ENCODE assay signal across 8 cellular contexts in the genomic region with DNA sequence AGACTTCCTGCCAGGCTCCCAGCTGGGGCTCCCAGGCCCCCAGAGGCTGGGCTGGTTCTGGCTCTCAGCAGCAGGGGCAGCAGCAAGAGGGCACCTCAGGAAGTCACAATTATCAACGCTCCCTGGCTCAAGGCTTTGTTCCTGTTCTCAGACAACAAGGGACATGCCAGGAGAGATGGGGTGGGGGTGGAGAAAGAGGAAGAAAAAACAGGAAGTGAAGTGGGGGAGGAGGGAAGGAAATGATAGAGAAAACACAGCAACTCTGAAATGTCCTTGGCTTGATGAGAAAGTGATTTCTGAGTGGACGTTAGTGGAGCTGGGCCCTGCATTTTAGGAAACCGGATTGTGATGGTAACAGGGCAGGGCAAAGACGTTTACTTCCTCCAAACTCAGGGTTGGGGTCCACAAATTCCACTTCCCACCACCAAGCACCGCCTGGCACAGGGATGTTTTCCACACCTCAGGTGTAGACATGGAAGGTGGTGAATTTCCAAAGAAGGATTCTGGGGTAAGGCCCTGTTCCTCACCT. TPM values are rescaled to one million over a fixed set of nuclear protein-coding genes. Genes with fewer than 3 reads are reported as not detected.
DNase-seq lines count a peak whose midpoint lies in the region; ATAC-seq and TF ChIP-seq lines count a peak whose summit lies in the region.

No MANE protein-coding gene starts in this region.

- H3K27ac Mint-ChIP-seq in natural killer cell treated with Interleukin-12 subunit alpha and Interleukin-12 subunit beta and Interleukin-15 and Interleukin-18, amount 100 ng/mL, for 72 hours = peak overlapping the region; percentile 75 to 89
- no peak overlapping the region for H3K27ac Mint-ChIP-seq in activated naive CD8-positive, alpha-beta T cell treated with anti-CD3 and anti-CD28 coated beads for 36 hours

- peaks cover 80 to 90% of the 10 kb centered on the region in 2 donors for H3K4me1 Mint-ChIP-seq in natural killer cell treated with Interleukin-12 subunit alpha and Interleukin-12 subunit beta and Interleukin-15 and Interleukin-18, amount 100 ng/mL, for 72 hours (ENCODE audit: low read depth in 2 of 2)
- H3K4me1 Mint-ChIP-seq in activated naive CD8-positive, alpha-beta T cell treated with anti-CD3 and anti-CD28 coated beads for 36 hours = peaks cover 17% of the 10 kb centered on the region

- H2AFZ ChIP-seq in DND-41 (ENCODE audit: low read depth, low read length) = 0 out of 2 replicates have a peak overlapping the region, but pooled peaks have one; percentile 1

- H3K4me2 ChIP-seq in DND-41 (ENCODE audit: insufficient read depth, low read length) = no peak overlapping the region

- no peak for ATAC-seq in DND-41 (ENCODE audit: insufficient read depth, low read depth)
- no peak for ATAC-seq in natural killer cell treated with Interleukin-12 subunit alpha and Interleukin-12 subunit beta and Interleukin-15 and Interleukin-18, amount 100 ng/mL, for 72 hours
- ATAC-seq in HG02759 (IDR thresholded peaks at IDR 0.05; ENCODE audit: unreplicated experiment) = no peak

- no peak overlapping the region for H3K4me3 ChIP-seq in DND-41 (ENCODE audit: low read depth in 1 of 2, low read length in 2 of 2)

- H3K36me3 ChIP-seq in DND-41 (ENCODE audit: insufficient read depth, low read length) = no peaks in the 10 kb centered on the region

- H3K27ac ChIP-seq in DND-41 (ENCODE audit: low read length) = no peak overlapping the region
- H3K27ac ChIP-seq in cingulate gyrus (ENCODE audit: low read depth, low read length) = peak overlapping the region; percentile 66

- DNase-seq in DND-41 (peak; percentile 36), KG1 (lab: John Stamatoyannopoulos, UW) (peak; percentile 70), epidermal melanocyte (ENCODE audit: insufficient read length, low spot score) (no peak), GM10266 (ENCODE audit: extremely low spot score) (no peak)
- no peak for DNase-seq in natural killer cell treated with Interleukin-12 subunit alpha and Interleukin-12 subunit beta and Interleukin-15 and Interleukin-18, amount 100 ng/mL, for 72 hours (ENCODE audit: low spot score)
- no peak for DNase-seq in activated naive CD8-positive, alpha-beta T cell treated with anti-CD3 and anti-CD28 coated beads for 36 hours

- peaks cover 4% of the 10 kb centered on the region for H3K36me3 Mint-ChIP-seq in natural killer cell treated with Interleukin-12 subunit alpha and Interleukin-12 subunit beta and Interleukin-15 and Interleukin-18, amount 100 ng/mL, for 72 hours
- no peaks in the 10 kb centered on the region for H3K36me3 Mint-ChIP-seq in activated naive CD8-positive, alpha-beta T cell treated with anti-CD3 and anti-CD28 coated beads for 36 hours

- H3K9me3 ChIP-seq in DND-41 (ENCODE audit: insufficient read depth, low read length, severe bottlenecking) = no peaks in the 10 kb centered on the region

- no peaks in the 10 kb centered on the region for H3K79me2 ChIP-seq in DND-41 (ENCODE audit: insufficient read depth, low read length)

- no peaks in the 10 kb centered on the region for H3K9me3 Mint-ChIP-seq in natural killer cell treated with Interleukin-12 subunit alpha and Interleukin-12 subunit beta and Interleukin-15 and Interleukin-18, amount 100 ng/mL, for 72 hours
- H3K9me3 Mint-ChIP-seq in activated naive CD8-positive, alpha-beta T cell treated with anti-CD3 and anti-CD28 coated beads for 36 hours = no peaks in the 10 kb centered on the region

- peaks cover 43% of the 10 kb centered on the region for H3K4me1 ChIP-seq in DND-41 (ENCODE audit: insufficient read depth, low read length)

- H4K20me1 ChIP-seq in DND-41 (ENCODE audit: insufficient read depth, low read length) = no peaks in the 10 kb centered on the region

- no peak overlapping the region for H3K9ac ChIP-seq in DND-41 (ENCODE audit: low read depth, low read length)

- no peak for TF ChIP-seq CTCF in DND-41 (IDR thresholded peaks at IDR 0.05; ENCODE audit: borderline replicate concordance, extremely low read depth, low read length, poor library complexity, severe bottlenecking)
- TF ChIP-seq CTCF in GM10266 (IDR thresholded peaks at IDR 0.05; ENCODE audit: control insufficient read depth, insufficient read depth, low read depth, missing control alignments) = no peak

- H3K27me3 Mint-ChIP-seq in natural killer cell treated with Interleukin-12 subunit alpha and Interleukin-12 subunit beta and Interleukin-15 and Interleukin-18, amount 100 ng/mL, for 72 hours = no peaks in the 10 kb centered on the region
- no peaks in the 10 kb centered on the region for H3K27me3 Mint-ChIP-seq in activated naive CD8-positive, alpha-beta T cell treated with anti-CD3 and anti-CD28 coated beads for 36 hours

- H3K27me3 ChIP-seq in DND-41 (ENCODE audit: insufficient read depth, low read length, poor library complexity) = no peaks in the 10 kb centered on the region

- H3K4me3 Mint-ChIP-seq in natural killer cell treated with Interleukin-12 subunit alpha and Interleukin-12 subunit beta and Interleukin-15 and Interleukin-18, amount 100 ng/mL, for 72 hours = peak overlapping the region; percentile 59
- H3K4me3 Mint-ChIP-seq in activated naive CD8-positive, alpha-beta T cell treated with anti-CD3 and anti-CD28 coated beads for 36 hours = no peak overlapping the region

RNA-seq across cellular contexts. Expression of a gene that starts 40.4 kb away (rescaled TPM):
- 10 to 100 TPM in 1 of 2 donors, 1 to 10 TPM in 1; 5.1 to 13.3 TPM for total RNA-seq in natural killer cell treated with Interleukin-12 subunit alpha and Interleukin-12 subunit beta and Interleukin-15 and Interleukin-18, amount 100 ng/mL, for 72 hours
- total RNA-seq in activated naive CD8-positive, alpha-beta T cell treated with anti-CD3 and anti-CD28 coated beads for 36 hours = under 1 TPM; 0.14 to 0.16 TPM

Comparison
In these comparisons a context has a peak if more than half of its experiments do, and no peak if none do; other contexts are left out.
1. DNase-seq: peak in DND-41 (single experiment) and KG1 (single experiment); none in natural killer cell treated with Interleukin-12 subunit alpha and Interleukin-12 subunit beta and Interleukin-15 and Interleukin-18, amount 100 ng/mL, for 72 hours (single experiment), activated naive CD8-positive, alpha-beta T cell treated with anti-CD3 and anti-CD28 coated beads for 36 hours (single experiment), epidermal melanocyte (single experiment) and GM10266 (single experiment).
2. RNA of a gene that starts 40.4 kb away (total RNA-seq): 5.1 to 13.3 TPM in natural killer cell treated with Interleukin-12 subunit alpha and Interleukin-12 subunit beta and Interleukin-15 and Interleukin-18, amount 100 ng/mL, for 72 hours; 0.14 to 0.16 TPM in activated naive CD8-positive, alpha-beta T cell treated with anti-CD3 and anti-CD28 coated beads for 36 hours; every median in the first group is over 4 times any median in the second.